8 cellular contexts compared by ENCODE assay signal in the genomic region with DNA sequence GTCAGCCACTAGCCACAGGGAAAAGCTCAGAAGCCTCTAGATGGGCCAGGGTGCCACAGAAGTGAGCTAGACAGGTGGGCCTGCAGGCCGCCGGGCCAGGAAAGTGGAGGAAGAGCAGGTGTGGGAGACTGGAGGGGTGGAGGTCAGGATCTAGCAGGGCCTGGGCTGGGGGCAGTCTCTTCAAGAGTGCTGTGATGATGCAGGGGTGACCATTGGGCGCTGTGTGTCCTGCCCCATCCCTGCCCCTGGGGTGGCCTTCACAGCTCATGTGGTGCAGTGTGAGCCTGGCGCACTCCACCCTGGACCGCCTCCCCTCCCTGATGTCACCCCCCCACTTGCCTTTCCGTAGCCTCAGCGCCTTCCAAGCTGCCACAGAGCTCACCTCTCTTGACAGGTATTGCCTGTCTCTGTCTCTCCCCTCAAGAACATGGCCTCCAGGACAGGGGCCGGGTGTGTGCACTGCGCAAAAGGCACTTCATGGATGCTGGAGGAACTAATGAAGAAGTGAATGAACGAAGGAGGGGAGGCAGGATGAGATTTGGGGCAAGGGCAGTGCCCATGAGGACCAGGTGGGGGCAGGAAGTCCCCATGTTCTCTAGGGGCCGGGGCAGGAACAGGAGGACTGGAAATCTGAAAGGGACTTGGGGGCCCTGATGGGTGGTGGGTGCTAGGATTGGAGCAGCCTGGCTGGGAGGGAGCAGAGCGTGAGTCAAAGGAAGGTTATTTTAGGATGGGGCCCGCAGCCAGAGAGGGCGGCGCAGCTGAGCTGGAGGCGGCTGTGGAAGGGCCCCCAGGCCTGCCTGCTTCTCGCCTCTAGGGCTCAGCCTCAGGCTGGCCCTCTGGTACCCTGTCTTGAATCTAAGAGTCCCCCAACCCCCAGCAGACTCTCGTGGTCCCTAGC.
DNase-seq lines count a peak whose midpoint lies in the region; ATAC-seq and TF ChIP-seq lines count a peak whose summit lies in the region.

No MANE protein-coding gene starts in this region.

- H3K4me3 ChIP-seq in AG10803 (ENCODE audit: low read length), result no peak overlapping the region; the same call in 1 of the 2 replicates

- no peak overlapping the region for H3K4me3 Mint-ChIP-seq in nephron progenitor cell

- TF ChIP-seq CTCF in AG10803 (conservative IDR thresholded peaks at IDR 0.05; ENCODE audit: low read length) (peak; percentile 32), nephron progenitor cell (IDR thresholded peaks at IDR 0.05) (no peak)

- H3K36me3 Mint-ChIP-seq in nephron progenitor cell (ENCODE audit: low read depth), result no peaks in the 10 kb centered on the region

- H3K9me3 Mint-ChIP-seq in nephron progenitor cell, result no peaks in the 10 kb centered on the region

- H3K27ac Mint-ChIP-seq in nephron progenitor cell, result peak overlapping the region; percentile 74

- peaks cover 64% of the 10 kb centered on the region for H3K4me1 Mint-ChIP-seq in nephron progenitor cell

- DNase-seq in AG10803 (ENCODE audit: low read depth) (peak; percentile 67), NCI-H1694 (lab: John Stamatoyannopoulos, UW) (peak; percentile 17), dedifferentiated amniotic fluid mesenchymal stem cell (ENCODE audit: extremely low spot score) (peak; percentile 74), nephron progenitor cell (no peak), DMS79 (lab: John Stamatoyannopoulos, UW) (no peak), SHP77 (lab: John Stamatoyannopoulos, UW) (no peak), COR-L47 (lab: John Stamatoyannopoulos, UW) (no peak)

- ATAC-seq in HG03095 (IDR thresholded peaks at IDR 0.05; ENCODE audit: unreplicated experiment), result no peak

- no peaks in the 10 kb centered on the region for H3K27me3 Mint-ChIP-seq in nephron progenitor cell (ENCODE audit: low read depth, poor library complexity)

Comparison
In these comparisons a context has a peak if more than half of its experiments do, and no peak if none do; other contexts are left out.
1. DNase-seq: peak in AG10803 (single experiment), NCI-H1694 (single experiment) and dedifferentiated amniotic fluid mesenchymal stem cell (single experiment); none in nephron progenitor cell (single experiment), DMS79 (single experiment), SHP77 (0 of 2) and COR-L47 (single experiment).